Comparison of ENCODE assay signal across 1 cellular context in the genomic region with DNA sequence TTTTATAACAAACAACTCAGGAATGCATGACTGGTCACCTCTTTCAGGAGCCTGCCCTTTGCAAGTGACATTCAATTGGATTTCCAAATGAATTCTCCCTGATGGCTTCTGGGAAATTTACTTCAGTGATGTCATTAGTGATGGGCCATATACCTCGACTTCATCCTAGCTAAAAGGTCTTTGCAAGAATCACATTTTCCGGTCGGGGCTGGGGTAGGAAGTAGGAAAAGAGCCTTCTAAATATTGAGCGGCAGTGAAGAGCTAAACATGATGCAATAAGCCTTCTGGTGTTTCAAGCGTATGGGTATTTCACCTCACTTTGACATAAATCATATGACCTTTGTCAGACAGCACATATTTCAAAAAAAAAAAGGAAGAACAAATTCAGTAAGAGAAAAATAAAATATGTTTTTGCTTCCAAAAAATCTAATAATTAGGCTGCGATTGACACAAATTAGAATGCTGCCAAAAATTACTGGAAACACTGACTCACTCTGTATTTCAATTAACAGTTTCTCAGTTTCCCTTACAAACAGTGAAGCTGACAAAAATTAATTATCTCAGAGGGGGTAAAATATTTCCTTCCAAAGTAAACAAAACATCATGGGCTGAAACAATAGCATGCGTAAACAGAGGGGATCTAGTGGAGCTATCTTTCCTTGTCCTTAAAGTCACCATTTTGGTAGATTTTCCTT.
TF ChIP-seq lines count a peak whose summit lies in the region.

No MANE protein-coding gene starts in this region.

TF ChIP-seq in GM23338, 12 proteins besides CTCF, POLR2A, EP300 and RAD21 (continued from another document):
- TF ChIP-seq, protein P1, sequence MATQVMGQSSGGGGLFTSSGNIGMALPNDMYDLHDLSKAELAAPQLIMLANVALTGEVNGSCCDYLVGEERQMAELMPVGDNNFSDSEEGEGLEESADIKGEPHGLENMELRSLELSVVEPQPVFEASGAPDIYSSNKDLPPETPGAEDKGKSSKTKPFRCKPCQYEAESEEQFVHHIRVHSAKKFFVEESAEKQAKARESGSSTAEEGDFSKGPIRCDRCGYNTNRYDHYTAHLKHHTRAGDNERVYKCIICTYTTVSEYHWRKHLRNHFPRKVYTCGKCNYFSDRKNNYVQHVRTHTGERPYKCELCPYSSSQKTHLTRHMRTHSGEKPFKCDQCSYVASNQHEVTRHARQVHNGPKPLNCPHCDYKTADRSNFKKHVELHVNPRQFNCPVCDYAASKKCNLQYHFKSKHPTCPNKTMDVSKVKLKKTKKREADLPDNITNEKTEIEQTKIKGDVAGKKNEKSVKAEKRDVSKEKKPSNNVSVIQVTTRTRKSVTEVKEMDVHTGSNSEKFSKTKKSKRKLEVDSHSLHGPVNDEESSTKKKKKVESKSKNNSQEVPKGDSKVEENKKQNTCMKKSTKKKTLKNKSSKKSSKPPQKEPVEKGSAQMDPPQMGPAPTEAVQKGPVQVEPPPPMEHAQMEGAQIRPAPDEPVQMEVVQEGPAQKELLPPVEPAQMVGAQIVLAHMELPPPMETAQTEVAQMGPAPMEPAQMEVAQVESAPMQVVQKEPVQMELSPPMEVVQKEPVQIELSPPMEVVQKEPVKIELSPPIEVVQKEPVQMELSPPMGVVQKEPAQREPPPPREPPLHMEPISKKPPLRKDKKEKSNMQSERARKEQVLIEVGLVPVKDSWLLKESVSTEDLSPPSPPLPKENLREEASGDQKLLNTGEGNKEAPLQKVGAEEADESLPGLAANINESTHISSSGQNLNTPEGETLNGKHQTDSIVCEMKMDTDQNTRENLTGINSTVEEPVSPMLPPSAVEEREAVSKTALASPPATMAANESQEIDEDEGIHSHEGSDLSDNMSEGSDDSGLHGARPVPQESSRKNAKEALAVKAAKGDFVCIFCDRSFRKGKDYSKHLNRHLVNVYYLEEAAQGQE (IDR thresholded peaks at IDR 0.05; ENCODE audit: unreplicated experiment): no peak
- no peak for TF ChIP-seq ZNF331 (CRISPR knock-in tag; IDR thresholded peaks at IDR 0.05; ENCODE audit: low read depth)
- TF ChIP-seq ZNF114 (CRISPR knock-in tag; IDR thresholded peaks at IDR 0.05): no peak
- TF ChIP-seq, protein P2, sequence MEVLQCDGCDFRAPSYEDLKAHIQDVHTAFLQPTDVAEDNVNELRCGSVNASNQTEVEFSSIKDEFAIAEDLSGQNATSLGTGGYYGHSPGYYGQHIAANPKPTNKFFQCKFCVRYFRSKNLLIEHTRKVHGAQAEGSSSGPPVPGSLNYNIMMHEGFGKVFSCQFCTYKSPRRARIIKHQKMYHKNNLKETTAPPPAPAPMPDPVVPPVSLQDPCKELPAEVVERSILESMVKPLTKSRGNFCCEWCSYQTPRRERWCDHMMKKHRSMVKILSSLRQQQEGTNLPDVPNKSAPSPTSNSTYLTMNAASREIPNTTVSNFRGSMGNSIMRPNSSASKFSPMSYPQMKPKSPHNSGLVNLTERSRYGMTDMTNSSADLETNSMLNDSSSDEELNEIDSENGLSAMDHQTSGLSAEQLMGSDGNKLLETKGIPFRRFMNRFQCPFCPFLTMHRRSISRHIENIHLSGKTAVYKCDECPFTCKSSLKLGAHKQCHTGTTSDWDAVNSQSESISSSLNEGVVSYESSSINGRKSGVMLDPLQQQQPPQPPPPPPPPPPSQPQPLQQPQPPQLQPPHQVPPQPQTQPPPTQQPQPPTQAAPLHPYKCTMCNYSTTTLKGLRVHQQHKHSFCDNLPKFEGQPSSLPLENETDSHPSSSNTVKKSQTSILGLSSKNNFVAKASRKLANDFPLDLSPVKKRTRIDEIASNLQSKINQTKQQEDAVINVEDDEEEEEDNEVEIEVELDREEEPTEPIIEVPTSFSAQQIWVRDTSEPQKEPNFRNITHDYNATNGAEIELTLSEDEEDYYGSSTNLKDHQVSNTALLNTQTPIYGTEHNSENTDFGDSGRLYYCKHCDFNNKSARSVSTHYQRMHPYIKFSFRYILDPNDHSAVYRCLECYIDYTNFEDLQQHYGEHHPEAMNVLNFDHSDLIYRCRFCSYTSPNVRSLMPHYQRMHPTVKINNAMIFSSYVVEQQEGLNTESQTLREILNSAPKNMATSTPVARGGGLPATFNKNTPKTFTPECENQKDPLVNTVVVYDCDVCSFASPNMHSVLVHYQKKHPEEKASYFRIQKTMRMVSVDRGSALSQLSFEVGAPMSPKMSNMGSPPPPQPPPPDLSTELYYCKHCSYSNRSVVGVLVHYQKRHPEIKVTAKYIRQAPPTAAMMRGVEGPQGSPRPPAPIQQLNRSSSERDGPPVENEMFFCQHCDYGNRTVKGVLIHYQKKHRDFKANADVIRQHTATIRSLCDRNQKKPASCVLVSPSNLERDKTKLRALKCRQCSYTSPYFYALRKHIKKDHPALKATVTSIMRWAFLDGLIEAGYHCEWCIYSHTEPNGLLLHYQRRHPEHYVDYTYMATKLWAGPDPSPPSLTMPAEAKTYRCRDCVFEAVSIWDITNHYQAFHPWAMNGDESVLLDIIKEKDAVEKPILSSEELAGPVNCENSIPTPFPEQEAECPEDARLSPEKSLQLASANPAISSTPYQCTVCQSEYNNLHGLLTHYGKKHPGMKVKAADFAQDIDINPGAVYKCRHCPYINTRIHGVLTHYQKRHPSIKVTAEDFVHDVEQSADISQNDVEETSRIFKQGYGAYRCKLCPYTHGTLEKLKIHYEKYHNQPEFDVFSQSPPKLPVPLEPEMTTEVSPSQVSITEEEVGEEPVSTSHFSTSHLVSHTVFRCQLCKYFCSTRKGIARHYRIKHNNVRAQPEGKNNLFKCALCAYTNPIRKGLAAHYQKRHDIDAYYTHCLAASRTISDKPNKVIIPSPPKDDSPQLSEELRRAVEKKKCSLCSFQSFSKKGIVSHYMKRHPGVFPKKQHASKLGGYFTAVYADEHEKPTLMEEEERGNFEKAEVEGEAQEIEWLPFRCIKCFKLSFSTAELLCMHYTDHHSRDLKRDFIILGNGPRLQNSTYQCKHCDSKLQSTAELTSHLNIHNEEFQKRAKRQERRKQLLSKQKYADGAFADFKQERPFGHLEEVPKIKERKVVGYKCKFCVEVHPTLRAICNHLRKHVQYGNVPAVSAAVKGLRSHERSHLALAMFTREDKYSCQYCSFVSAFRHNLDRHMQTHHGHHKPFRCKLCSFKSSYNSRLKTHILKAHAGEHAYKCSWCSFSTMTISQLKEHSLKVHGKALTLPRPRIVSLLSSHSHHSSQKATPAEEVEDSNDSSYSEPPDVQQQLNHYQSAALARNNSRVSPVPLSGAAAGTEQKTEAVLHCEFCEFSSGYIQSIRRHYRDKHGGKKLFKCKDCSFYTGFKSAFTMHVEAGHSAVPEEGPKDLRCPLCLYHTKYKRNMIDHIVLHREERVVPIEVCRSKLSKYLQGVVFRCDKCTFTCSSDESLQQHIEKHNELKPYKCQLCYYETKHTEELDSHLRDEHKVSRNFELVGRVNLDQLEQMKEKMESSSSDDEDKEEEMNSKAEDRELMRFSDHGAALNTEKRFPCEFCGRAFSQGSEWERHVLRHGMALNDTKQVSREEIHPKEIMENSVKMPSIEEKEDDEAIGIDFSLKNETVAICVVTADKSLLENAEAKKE (CRISPR knock-in tag; IDR thresholded peaks at IDR 0.05): no peak
- no peak for TF ChIP-seq NANOG (IDR thresholded peaks at IDR 0.05; ENCODE audit: borderline replicate concordance)
- TF ChIP-seq ETS1 (IDR thresholded peaks at IDR 0.05): no peak
- TF ChIP-seq EZH2phosphoT487 (IDR thresholded peaks at IDR 0.05; ENCODE audit: unreplicated experiment): no peak
- TF ChIP-seq POLR2AphosphoS5 (IDR thresholded peaks at IDR 0.05; ENCODE audit: low read depth): no peak
